1 cellular context compared by ENCODE assay signal in the genomic region with DNA sequence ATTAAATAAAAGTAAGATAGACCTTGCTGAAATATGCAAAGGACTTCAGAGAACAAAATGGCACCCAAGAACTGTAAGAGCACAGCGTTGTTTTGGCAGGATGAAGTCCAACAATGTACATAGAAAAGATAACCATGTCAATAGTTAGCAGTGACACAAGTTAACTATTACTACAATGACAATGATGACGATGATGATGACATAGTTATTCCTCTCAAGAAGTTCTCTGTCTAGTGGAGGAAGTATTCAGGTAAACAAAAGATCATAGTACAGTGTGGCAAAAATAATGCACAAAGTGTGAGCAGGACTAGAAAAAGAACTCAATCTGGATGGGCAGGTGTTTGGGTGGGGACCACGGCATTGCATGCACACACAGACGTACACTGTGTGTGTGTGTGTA.
TF ChIP-seq lines count a peak whose summit lies in the region.

No MANE protein-coding gene starts in this region.

TF ChIP-seq in H1, 55 proteins besides CTCF, POLR2A, EP300 and RAD21:
- TF ChIP-seq SRF (IDR thresholded peaks at IDR 0.05; ENCODE audit: low read depth, low read length) (no peak), YY1 (IDR thresholded peaks at IDR 0.05; ENCODE audit: low read depth, low read length) (no peak), RNF2 (IDR thresholded peaks at IDR 0.05; ENCODE audit: borderline replicate concordance, low read depth, low read length, missing control alignments, poor library complexity, severe bottlenecking) (no peak), ASH2L (IDR thresholded peaks at IDR 0.05; ENCODE audit: low read length) (no peak), CHD2 (IDR thresholded peaks at IDR 0.05; ENCODE audit: low read length) (no peak), MAFK (IDR thresholded peaks at IDR 0.05; ENCODE audit: low read depth, low read length) (no peak), EGR1 (IDR thresholded peaks at IDR 0.05; ENCODE audit: borderline replicate concordance, low read depth, low read length) (no peak), HDAC6 (IDR thresholded peaks at IDR 0.05; ENCODE audit: low read depth, low read length) (no peak), BRCA1 (IDR thresholded peaks at IDR 0.05; ENCODE audit: low read depth, low read length) (no peak), RBBP5 (IDR thresholded peaks at IDR 0.05; ENCODE audit: borderline replicate concordance, low read depth, low read length) (no peak), KDM4A (IDR thresholded peaks at IDR 0.05; ENCODE audit: low read depth, low read length, severe bottlenecking) (no peak), PHF8 (conservative IDR thresholded peaks at IDR 0.05; ENCODE audit: low read depth, low read length) (no peak), SIX5 (IDR thresholded peaks at IDR 0.05; ENCODE audit: low read depth, low read length) (no peak), MAX (IDR thresholded peaks at IDR 0.05) (no peak), SP2 (IDR thresholded peaks at IDR 0.05; ENCODE audit: low read length) (no peak), TEAD4 (IDR thresholded peaks at IDR 0.05; ENCODE audit: low read depth, low read length) (no peak)
- TF ChIP-seq, protein P1, sequence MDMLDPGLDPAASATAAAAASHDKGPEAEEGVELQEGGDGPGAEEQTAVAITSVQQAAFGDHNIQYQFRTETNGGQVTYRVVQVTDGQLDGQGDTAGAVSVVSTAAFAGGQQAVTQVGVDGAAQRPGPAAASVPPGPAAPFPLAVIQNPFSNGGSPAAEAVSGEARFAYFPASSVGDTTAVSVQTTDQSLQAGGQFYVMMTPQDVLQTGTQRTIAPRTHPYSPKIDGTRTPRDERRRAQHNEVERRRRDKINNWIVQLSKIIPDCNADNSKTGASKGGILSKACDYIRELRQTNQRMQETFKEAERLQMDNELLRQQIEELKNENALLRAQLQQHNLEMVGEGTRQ (IDR thresholded peaks at IDR 0.05; ENCODE audit: low read length), result no peak
